In the genomic region with DNA sequence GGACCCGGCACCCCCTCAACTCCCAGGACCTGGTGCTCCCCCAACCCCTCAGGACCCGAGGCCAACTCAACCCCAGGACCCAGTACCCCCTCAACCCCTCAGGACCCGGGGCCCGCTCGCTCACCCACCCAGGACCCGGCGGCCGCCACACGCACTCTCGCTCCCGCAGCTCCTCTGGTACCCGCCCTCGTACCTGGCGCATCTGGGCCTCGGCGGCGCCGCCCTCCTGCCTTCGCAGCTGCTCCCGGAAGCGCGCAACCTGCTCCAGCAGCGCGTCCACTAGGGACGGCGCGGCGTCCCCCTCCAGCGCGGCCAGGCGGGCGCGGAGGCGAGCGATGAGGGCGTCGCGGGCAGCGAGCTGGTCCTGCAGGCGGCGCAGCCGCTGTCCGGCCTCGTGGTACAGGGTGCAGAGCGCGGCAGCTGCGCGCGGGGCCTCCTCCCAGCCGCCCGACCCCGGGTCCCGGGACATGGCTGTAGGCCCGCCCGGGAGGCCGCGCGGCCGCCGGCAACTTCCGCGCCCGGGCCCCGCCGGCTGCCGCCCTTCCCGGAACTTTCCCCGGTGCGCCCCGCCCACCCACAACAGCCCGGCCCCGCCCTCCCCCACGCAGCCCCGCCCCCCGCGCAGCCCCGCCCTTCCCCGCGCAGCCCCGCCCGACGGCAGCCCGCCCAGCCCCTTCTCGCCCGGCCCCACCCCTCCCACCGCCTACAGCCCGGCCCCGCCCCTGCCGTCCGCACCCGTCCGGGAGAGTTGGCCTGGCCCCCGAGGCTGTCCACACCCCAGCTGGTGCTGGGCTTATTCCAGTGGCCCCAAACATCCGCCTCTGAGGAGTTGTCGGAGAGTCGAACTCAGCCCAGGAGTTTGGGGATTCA, we compare ENCODE assay signal across 7 cellular contexts.
DNase-seq lines count a peak whose midpoint lies in the region; ATAC-seq and TF ChIP-seq lines count a peak whose summit lies in the region.

A gene with protein sequence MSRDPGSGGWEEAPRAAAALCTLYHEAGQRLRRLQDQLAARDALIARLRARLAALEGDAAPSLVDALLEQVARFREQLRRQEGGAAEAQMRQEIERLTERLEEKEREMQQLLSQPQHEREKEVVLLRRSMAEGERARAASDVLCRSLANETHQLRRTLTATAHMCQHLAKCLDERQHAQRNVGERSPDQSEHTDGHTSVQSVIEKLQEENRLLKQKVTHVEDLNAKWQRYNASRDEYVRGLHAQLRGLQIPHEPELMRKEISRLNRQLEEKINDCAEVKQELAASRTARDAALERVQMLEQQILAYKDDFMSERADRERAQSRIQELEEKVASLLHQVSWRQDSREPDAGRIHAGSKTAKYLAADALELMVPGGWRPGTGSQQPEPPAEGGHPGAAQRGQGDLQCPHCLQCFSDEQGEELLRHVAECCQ (minus strand): TSS at position 516 of the 870 bp plus-strand sequence. CDS start 47 bp downstream, at position 469.

- ATAC-seq in HG02763 (IDR thresholded peaks at IDR 0.05; ENCODE audit: unreplicated experiment), result peak; percentile 64

- TF ChIP-seq POLR2A in GM15510 (IDR thresholded peaks at IDR 0.05; ENCODE audit: borderline replicate concordance, extremely low read depth, insufficient read length), result peak; percentile 90

- DNase-seq in NCI-H1930 (lab: John Stamatoyannopoulos, UW) (peak; percentile 67), caudate nucleus (lab: John Stamatoyannopoulos, UW) (peak in 55 of 61 donors; percentile 14 to 86 (median 66)), islet precursor cell (peak; percentile 91)
- DNase-seq in activated CD4-positive, CD25-positive, alpha-beta regulatory T cell (lab: John Stamatoyannopoulos, UW), result peak; percentile 60 to 77 (median 69)
- peak; percentile 57 to 75 (median 58) for DNase-seq in stimulated activated CD4-positive, alpha-beta T cell treated with anti-CD3 and anti-CD28 coated beads, Interleukin-12 subunit alpha, Interleukin-12 subunit beta, amount 100 ng/mL, for 48 hours (ENCODE audit: low read depth in 2 of 3, low spot score in 1 of 3)

- peak within 1 kb of the TSS; percentile 64 for H3K27ac ChIP-seq in caudate nucleus (ENCODE audit: low read depth, low read length)

Comparison
In these comparisons a context has a peak if more than half of its experiments do, and no peak if none do; other contexts are left out.
1. Peak in every context shown above with its lines: DNase-seq, ATAC-seq and H3K27ac ChIP-seq.